Comparison of ENCODE assay signal across 1 cellular context in genomic region chr7:123594813-123595241, GRCh38.
TF ChIP-seq lines count a peak whose summit lies in the region.

No MANE protein-coding gene starts in this region.

TF ChIP-seq in H1, 55 proteins besides CTCF, POLR2A, EP300 and RAD21:
- TF ChIP-seq FOSL1 (IDR thresholded peaks at IDR 0.05; ENCODE audit: insufficient read depth, low read depth, low read length) (no peak), CBX5 (IDR thresholded peaks at IDR 0.05; ENCODE audit: low read depth, low read length) (no peak), TBP (IDR thresholded peaks at IDR 0.05; ENCODE audit: low read depth, low read length) (peak; percentile 44; the same call in 1 of the 2 replicates), SIN3A (conservative IDR thresholded peaks at IDR 0.05 in 1 of 2, IDR thresholded peaks at IDR 0.05 in 1 of 2; ENCODE audit: low read depth in 1 of 2, low read length in 2 of 2) (peak in 1 of 2 experiments; percentile 43; a peak in 1 of 4 replicates), JUND (IDR thresholded peaks at IDR 0.05; ENCODE audit: low read length) (no peak), ATF2 (IDR thresholded peaks at IDR 0.05; ENCODE audit: low read length) (no peak), RBBP5 (IDR thresholded peaks at IDR 0.05; ENCODE audit: borderline replicate concordance, low read depth, low read length) (no peak), YY1 (IDR thresholded peaks at IDR 0.05; ENCODE audit: low read depth, low read length) (peak; percentile 65; the same call in 1 of the 2 replicates), E2F6 (IDR thresholded peaks at IDR 0.05) (no peak), MAX (IDR thresholded peaks at IDR 0.05) (peak; percentile 46; the same call in 1 of the 2 replicates), EGR1 (IDR thresholded peaks at IDR 0.05; ENCODE audit: borderline replicate concordance, low read depth, low read length) (0 out of 2 replicates have a peak, but pooled peaks have one; percentile 17)
